ENCODE assay signal across 2 cellular contexts in genomic region chr12:111024205-111024794, GRCh38.
TF ChIP-seq lines count a peak whose summit lies in the region.

No MANE protein-coding gene starts in this region.

TF ChIP-seq in IMR-90, 13 proteins besides CTCF, POLR2A, EP300 and RAD21:
- TF ChIP-seq MXI1 (IDR thresholded peaks at IDR 0.05; ENCODE audit: borderline replicate concordance, low read depth, low read length) (no peak), SMC3 (IDR thresholded peaks at IDR 0.05; ENCODE audit: low read depth, low read length) (peak; percentile 42; the same call in 1 of the 2 replicates)
TF ChIP-seq in IMR-90: peak in this region for 1.

TF ChIP-seq in GM12878, 131 proteins besides CTCF, POLR2A, EP300 and RAD21:
- TF ChIP-seq BCL3 (IDR thresholded peaks at IDR 0.05; ENCODE audit: borderline replicate concordance, insufficient read depth, low read depth, low read length, poor library complexity, severe bottlenecking) (peak; percentile 90), IRF4 (IDR thresholded peaks at IDR 0.05; ENCODE audit: low read depth, low read length) (no peak), SPI1 (IDR thresholded peaks at IDR 0.05; ENCODE audit: borderline replicate concordance, insufficient read depth, low read depth, low read length) (no peak), CHD2 (IDR thresholded peaks at IDR 0.05; ENCODE audit: borderline replicate concordance, low read depth, low read length) (no peak), ZBTB33 (IDR thresholded peaks at IDR 0.05) (no peak), MXI1 (IDR thresholded peaks at IDR 0.05; ENCODE audit: low read depth, low read length) (no peak), BCL11A (IDR thresholded peaks at IDR 0.05; ENCODE audit: low read depth, low read length) (no peak), RFX5 (IDR thresholded peaks at IDR 0.05; ENCODE audit: low read depth, low read length) (no peak), NBN (IDR thresholded peaks at IDR 0.05) (no peak), TCF3 (IDR thresholded peaks at IDR 0.05; ENCODE audit: borderline replicate concordance, insufficient read depth, low read depth, low read length) (peak; percentile 27; the same call in 1 of the 2 replicates), ETV6 (conservative IDR thresholded peaks at IDR 0.05 in 1 of 2, IDR thresholded peaks at IDR 0.05 in 1 of 2; ENCODE audit: borderline replicate concordance in 1 of 2, low read depth in 1 of 2) (no peak), SMAD1 (IDR thresholded peaks at IDR 0.05; ENCODE audit: low read depth, partially characterized antibody) (no peak), YY1 (IDR thresholded peaks at IDR 0.05; ENCODE audit: low read depth, low read length) (peak; percentile 58; the same call in 1 of the 2 replicates), NFXL1 (IDR thresholded peaks at IDR 0.05; ENCODE audit: borderline replicate concordance) (no peak), JUNB (IDR thresholded peaks at IDR 0.05) (no peak), NR2C2 (IDR thresholded peaks at IDR 0.05; ENCODE audit: borderline replicate concordance, control insufficient read depth, insufficient read length, low read depth) (no peak), LARP7 (IDR thresholded peaks at IDR 0.05) (no peak), KLF5 (IDR thresholded peaks at IDR 0.05; ENCODE audit: partially characterized antibody) (no peak), SMC3 (IDR thresholded peaks at IDR 0.05; ENCODE audit: borderline replicate concordance, low read length) (peak; percentile 87), PAX5 (IDR thresholded peaks at IDR 0.05; ENCODE audit: borderline replicate concordance, low read depth, low read length) (no peak), CBFB (IDR thresholded peaks at IDR 0.05; ENCODE audit: low read depth) (no peak), PAX8 (IDR thresholded peaks at IDR 0.05) (no peak), ZSCAN29 (IDR thresholded peaks at IDR 0.05) (no peak), ZBTB4 (CRISPR knock-in tag; IDR thresholded peaks at IDR 0.05) (no peak), CBX5 (IDR thresholded peaks at IDR 0.05; ENCODE audit: low read depth) (no peak), BHLHE40 (IDR thresholded peaks at IDR 0.05; ENCODE audit: borderline replicate concordance in 1 of 2, low read depth in 2 of 2, low read length in 1 of 2) (no peak), MEF2A (IDR thresholded peaks at IDR 0.05; ENCODE audit: insufficient read depth, low read depth, low read length) (no peak)
- TF ChIP-seq, protein P1, sequence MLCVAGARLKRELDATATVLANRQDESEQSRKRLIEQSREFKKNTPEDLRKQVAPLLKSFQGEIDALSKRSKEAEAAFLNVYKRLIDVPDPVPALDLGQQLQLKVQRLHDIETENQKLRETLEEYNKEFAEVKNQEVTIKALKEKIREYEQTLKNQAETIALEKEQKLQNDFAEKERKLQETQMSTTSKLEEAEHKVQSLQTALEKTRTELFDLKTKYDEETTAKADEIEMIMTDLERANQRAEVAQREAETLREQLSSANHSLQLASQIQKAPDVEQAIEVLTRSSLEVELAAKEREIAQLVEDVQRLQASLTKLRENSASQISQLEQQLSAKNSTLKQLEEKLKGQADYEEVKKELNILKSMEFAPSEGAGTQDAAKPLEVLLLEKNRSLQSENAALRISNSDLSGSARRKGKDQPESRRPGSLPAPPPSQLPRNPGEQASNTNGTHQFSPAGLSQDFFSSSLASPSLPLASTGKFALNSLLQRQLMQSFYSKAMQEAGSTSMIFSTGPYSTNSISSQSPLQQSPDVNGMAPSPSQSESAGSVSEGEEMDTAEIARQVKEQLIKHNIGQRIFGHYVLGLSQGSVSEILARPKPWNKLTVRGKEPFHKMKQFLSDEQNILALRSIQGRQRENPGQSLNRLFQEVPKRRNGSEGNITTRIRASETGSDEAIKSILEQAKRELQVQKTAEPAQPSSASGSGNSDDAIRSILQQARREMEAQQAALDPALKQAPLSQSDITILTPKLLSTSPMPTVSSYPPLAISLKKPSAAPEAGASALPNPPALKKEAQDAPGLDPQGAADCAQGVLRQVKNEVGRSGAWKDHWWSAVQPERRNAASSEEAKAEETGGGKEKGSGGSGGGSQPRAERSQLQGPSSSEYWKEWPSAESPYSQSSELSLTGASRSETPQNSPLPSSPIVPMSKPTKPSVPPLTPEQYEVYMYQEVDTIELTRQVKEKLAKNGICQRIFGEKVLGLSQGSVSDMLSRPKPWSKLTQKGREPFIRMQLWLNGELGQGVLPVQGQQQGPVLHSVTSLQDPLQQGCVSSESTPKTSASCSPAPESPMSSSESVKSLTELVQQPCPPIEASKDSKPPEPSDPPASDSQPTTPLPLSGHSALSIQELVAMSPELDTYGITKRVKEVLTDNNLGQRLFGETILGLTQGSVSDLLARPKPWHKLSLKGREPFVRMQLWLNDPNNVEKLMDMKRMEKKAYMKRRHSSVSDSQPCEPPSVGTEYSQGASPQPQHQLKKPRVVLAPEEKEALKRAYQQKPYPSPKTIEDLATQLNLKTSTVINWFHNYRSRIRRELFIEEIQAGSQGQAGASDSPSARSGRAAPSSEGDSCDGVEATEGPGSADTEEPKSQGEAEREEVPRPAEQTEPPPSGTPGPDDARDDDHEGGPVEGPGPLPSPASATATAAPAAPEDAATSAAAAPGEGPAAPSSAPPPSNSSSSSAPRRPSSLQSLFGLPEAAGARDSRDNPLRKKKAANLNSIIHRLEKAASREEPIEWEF (IDR thresholded peaks at IDR 0.05; ENCODE audit: insufficient replicate concordance, low read depth, low read length): no peak
- TF ChIP-seq, protein P2, sequence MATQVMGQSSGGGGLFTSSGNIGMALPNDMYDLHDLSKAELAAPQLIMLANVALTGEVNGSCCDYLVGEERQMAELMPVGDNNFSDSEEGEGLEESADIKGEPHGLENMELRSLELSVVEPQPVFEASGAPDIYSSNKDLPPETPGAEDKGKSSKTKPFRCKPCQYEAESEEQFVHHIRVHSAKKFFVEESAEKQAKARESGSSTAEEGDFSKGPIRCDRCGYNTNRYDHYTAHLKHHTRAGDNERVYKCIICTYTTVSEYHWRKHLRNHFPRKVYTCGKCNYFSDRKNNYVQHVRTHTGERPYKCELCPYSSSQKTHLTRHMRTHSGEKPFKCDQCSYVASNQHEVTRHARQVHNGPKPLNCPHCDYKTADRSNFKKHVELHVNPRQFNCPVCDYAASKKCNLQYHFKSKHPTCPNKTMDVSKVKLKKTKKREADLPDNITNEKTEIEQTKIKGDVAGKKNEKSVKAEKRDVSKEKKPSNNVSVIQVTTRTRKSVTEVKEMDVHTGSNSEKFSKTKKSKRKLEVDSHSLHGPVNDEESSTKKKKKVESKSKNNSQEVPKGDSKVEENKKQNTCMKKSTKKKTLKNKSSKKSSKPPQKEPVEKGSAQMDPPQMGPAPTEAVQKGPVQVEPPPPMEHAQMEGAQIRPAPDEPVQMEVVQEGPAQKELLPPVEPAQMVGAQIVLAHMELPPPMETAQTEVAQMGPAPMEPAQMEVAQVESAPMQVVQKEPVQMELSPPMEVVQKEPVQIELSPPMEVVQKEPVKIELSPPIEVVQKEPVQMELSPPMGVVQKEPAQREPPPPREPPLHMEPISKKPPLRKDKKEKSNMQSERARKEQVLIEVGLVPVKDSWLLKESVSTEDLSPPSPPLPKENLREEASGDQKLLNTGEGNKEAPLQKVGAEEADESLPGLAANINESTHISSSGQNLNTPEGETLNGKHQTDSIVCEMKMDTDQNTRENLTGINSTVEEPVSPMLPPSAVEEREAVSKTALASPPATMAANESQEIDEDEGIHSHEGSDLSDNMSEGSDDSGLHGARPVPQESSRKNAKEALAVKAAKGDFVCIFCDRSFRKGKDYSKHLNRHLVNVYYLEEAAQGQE (IDR thresholded peaks at IDR 0.05; ENCODE audit: low read depth, low read length): no peak
